In genomic region chr18:28736223-28736622, GRCh38 we compare ENCODE assay signal across 1 cellular context.
TF ChIP-seq lines count a peak whose summit lies in the region.

No MANE protein-coding gene starts in this region.

TF ChIP-seq in IMR-90, 13 proteins besides CTCF, POLR2A, EP300 and RAD21:
- TF ChIP-seq CEBPB (IDR thresholded peaks at IDR 0.05; ENCODE audit: low read depth, low read length), result no peak
- TF ChIP-seq MAZ (IDR thresholded peaks at IDR 0.05; ENCODE audit: borderline replicate concordance, low read depth, low read length), result no peak
